Comparison of ENCODE assay signal across 8 cellular contexts in the genomic region with DNA sequence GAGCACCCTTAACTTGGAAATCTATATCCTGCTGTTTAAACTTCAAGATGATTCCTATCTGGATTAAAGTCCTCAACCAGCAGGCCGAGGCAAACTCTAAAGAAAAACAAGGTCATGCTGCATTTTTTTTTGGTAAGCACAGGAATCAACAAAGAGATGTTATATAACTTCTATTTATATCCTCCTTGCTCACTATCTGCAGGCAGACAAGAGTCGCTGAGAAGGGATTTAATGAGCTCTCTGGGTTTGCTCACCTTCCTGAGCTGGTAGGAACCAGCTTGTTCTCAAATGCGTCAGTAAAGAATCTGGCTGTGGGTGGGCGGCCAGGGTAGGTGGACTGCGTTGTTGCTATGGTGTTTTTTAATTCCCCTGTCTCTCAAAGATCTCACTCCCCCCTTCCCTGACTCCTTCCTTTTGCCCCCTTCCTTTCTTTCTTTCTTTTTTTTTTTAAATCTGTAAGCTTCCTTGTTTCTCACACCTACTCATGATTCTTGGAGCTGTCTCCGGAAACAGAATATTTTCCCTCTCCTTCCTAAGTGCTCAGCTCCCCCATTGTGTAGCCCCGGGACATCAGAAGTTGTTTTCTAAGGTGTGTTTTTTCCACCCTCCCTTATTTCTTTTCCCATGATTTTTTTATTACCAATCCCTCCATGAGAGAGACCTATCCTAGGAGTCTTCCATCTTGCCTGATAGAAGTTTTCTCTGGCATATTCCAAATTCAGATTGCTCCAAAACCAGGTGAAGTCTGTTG.
DNase-seq lines count a peak whose midpoint lies in the region; ATAC-seq and TF ChIP-seq lines count a peak whose summit lies in the region.

No MANE protein-coding gene starts in this region.

- H3K9ac ChIP-seq in BLaER1 treated with 17β-estradiol and CSF1 and Interleukin-3, amounts not matched to agents 10 nM and 100 nM: peak overlapping the region in 3 of 11 experiments; percentile 45 to 69 (median 68); a peak in 5 of 22 replicates
- H3K9ac ChIP-seq in endodermal cell (ENCODE audit: extremely low read depth, low read length, poor library complexity, severe bottlenecking) (no peak overlapping the region), PC-3 (ENCODE audit: low read length) (no peak overlapping the region)

- peak overlapping the region in 7 of 11 experiments; percentile 22 to 99 (median 90); a peak in 13 of 22 replicates for H3K4me2 ChIP-seq in BLaER1 treated with 17β-estradiol and CSF1 and Interleukin-3, amounts not matched to agents 10 nM and 100 nM
- H3K4me2 ChIP-seq in PC-3 (ENCODE audit: low read length): no peak overlapping the region

- peak in 1 of 2 experiments; percentile 39 for DNase-seq in SJSA1 (ENCODE audit: low read depth in 1 of 2, low spot score in 2 of 2)
- no peak for DNase-seq in endodermal cell
- DNase-seq in naive thymus-derived CD4-positive, alpha-beta T cell: peak in 1 of 9 donors; percentile 32
- DNase-seq in retina: no peak
- no peak for DNase-seq in HAP-1 (ENCODE audit: low spot score in 2 of 2)
- no peak for DNase-seq in PC-3

- H3K4me1 ChIP-seq in BLaER1 treated with 17β-estradiol and CSF1 and Interleukin-3, amounts not matched to agents 10 nM and 100 nM: peaks cover 13 to 62% (median 29%) of the 10 kb centered on the region in 10 experiments; a peak in 19 of 20 replicates
- H3K4me1 ChIP-seq in SJSA1 (replicated peaks): peaks cover 37% of the 10 kb centered on the region
- peaks cover 10% of the 10 kb centered on the region for H3K4me1 ChIP-seq in endodermal cell (ENCODE audit: control insufficient read depth, insufficient read depth, low read length)
- H3K4me1 ChIP-seq in naive thymus-derived CD4-positive, alpha-beta T cell (ENCODE audit: control insufficient read depth in 2 of 2, insufficient read depth in 2 of 2, low read length in 2 of 2): peaks cover 0 to 4% of the 10 kb centered on the region in 2 donors
- no peaks in the 10 kb centered on the region for H3K4me1 ChIP-seq in HAP-1
- H3K4me1 ChIP-seq in PC-3 (ENCODE audit: insufficient read depth, low read length): peaks cover 12% of the 10 kb centered on the region

- no TSS peak for BruUV-seq in PC-3 (replicated peaks; lab: Mats Ljungman, UMichigan)

- in situ Hi-C loops in HAP-1 (cut with MboI; ENCODE audit: low sequenced_read_pairs): no loop called here

- peak overlapping the region in 4 of 11 experiments; percentile 53 to 72 (median 62); a peak in 7 of 22 replicates for H3K27ac ChIP-seq in BLaER1 treated with 17β-estradiol and CSF1 and Interleukin-3, amounts not matched to agents 10 nM and 100 nM
- H3K27ac ChIP-seq in SJSA1 (peak overlapping the region; percentile 55; the same call in 1 of the 2 replicates), endodermal cell (ENCODE audit: low read depth, low read length) (no peak overlapping the region), PC-3 (ENCODE audit: low read length) (no peak overlapping the region)
- H3K27ac ChIP-seq in naive thymus-derived CD4-positive, alpha-beta T cell (ENCODE audit: low read depth, low read length): no peak overlapping the region

- H3K27ac Mint-ChIP-seq in endodermal cell: peak overlapping the region; percentile 34
- peak overlapping the region in 1 of 9 donors; percentile 88 for H3K27ac Mint-ChIP-seq in naive thymus-derived CD4-positive, alpha-beta T cell

- peaks cover 25% of the 10 kb centered on the region for H3K27me3 Mint-ChIP-seq in endodermal cell (ENCODE audit: insufficient read depth)
- no peaks in the 10 kb centered on the region for H3K27me3 Mint-ChIP-seq in naive thymus-derived CD4-positive, alpha-beta T cell

- H3F3A ChIP-seq in PC-3 (ENCODE audit: low read length, unreplicated experiment): no peaks in the 10 kb centered on the region

- H3K4me1 Mint-ChIP-seq in endodermal cell: peaks cover 37% of the 10 kb centered on the region
- H3K4me1 Mint-ChIP-seq in naive thymus-derived CD4-positive, alpha-beta T cell: peaks cover 12 to 64% (median 18%) of the 10 kb centered on the region in 7 donors

- H2AFZ ChIP-seq in PC-3 (ENCODE audit: low read length): no peak overlapping the region

- no peaks in the 10 kb centered on the region for H3K36me3 Mint-ChIP-seq in endodermal cell (ENCODE audit: low read depth)
- peaks cover 20 to 71% (median 48%) of the 10 kb centered on the region in 5 donors for H3K36me3 Mint-ChIP-seq in naive thymus-derived CD4-positive, alpha-beta T cell

- no peak for TF ChIP-seq CTCF in endodermal cell (conservative IDR thresholded peaks at IDR 0.05)
- no peak for TF ChIP-seq CTCF in PC-3 (conservative IDR thresholded peaks at IDR 0.05; ENCODE audit: low read depth, low read length)

- H3K27me3 ChIP-seq in BLaER1 treated with 17β-estradiol and CSF1 and Interleukin-3, amounts not matched to agents 10 nM and 100 nM: no peaks in the 10 kb centered on the region
- H3K27me3 ChIP-seq in SJSA1 (replicated peaks) (no peaks in the 10 kb centered on the region), endodermal cell (ENCODE audit: control insufficient read depth, insufficient read depth, low read length, poor library complexity, severe bottlenecking) (peaks cover 4% of the 10 kb centered on the region), HAP-1 (ENCODE audit: low read depth) (no peaks in the 10 kb centered on the region), PC-3 (ENCODE audit: low read length) (no peaks in the 10 kb centered on the region)
- no peaks in the 10 kb centered on the region for H3K27me3 ChIP-seq in naive thymus-derived CD4-positive, alpha-beta T cell (ENCODE audit: control insufficient read depth in 2 of 2, insufficient read depth in 2 of 2, low read length in 2 of 2)

- H3K9me2 ChIP-seq in PC-3 (replicated peaks; ENCODE audit: low read length): no peaks in the 10 kb centered on the region

- H3K4me3 Mint-ChIP-seq in endodermal cell: no peak overlapping the region
- H3K4me3 Mint-ChIP-seq in naive thymus-derived CD4-positive, alpha-beta T cell: peak overlapping the region in 2 of 10 donors; percentile 49 to 51

- peaks cover 0 to 48% (median 19%) of the 10 kb centered on the region in 11 experiments; a peak in 14 of 22 replicates for H3K36me3 ChIP-seq in BLaER1 treated with 17β-estradiol and CSF1 and Interleukin-3, amounts not matched to agents 10 nM and 100 nM
- H3K36me3 ChIP-seq in SJSA1 (no peaks in the 10 kb centered on the region), endodermal cell (ENCODE audit: control insufficient read depth, insufficient read depth, low read length) (no peaks in the 10 kb centered on the region), HAP-1 (replicated peaks) (no peaks in the 10 kb centered on the region), PC-3 (ENCODE audit: low read depth, low read length) (no peaks in the 10 kb centered on the region)
- peaks cover 0 to 27% (median 6%) of the 10 kb centered on the region in 3 experiments for H3K36me3 ChIP-seq in naive thymus-derived CD4-positive, alpha-beta T cell (ENCODE audit: control insufficient read depth in 2 of 3, insufficient read depth in 3 of 3, low read length in 3 of 3)

- H3K9me3 ChIP-seq in BLaER1 treated with 17β-estradiol and CSF1 and Interleukin-3, amounts not matched to agents 10 nM and 100 nM (replicated peaks in 1 of 11): peaks cover 0 to 12% (median 0%) of the 10 kb centered on the region in 11 experiments; a peak in 2 of 22 replicates
- H3K9me3 ChIP-seq in SJSA1 (replicated peaks) (no peaks in the 10 kb centered on the region), endodermal cell (ENCODE audit: control insufficient read depth, low read length) (no peaks in the 10 kb centered on the region), HAP-1 (no peaks in the 10 kb centered on the region), PC-3 (ENCODE audit: low read length) (no peaks in the 10 kb centered on the region)
- no peaks in the 10 kb centered on the region for H3K9me3 ChIP-seq in naive thymus-derived CD4-positive, alpha-beta T cell (ENCODE audit: control insufficient read depth in 2 of 3, low read length in 3 of 3)

- ATAC-seq in naive thymus-derived CD4-positive, alpha-beta T cell: peak; percentile 47
- no peak for ATAC-seq in GM21576 (IDR thresholded peaks at IDR 0.05; ENCODE audit: unreplicated experiment)
- ATAC-seq in PC-3: no peak

- intact Hi-C loops in naive thymus-derived CD4-positive, alpha-beta T cell (cut with micrococcal nuclease): no loop called here
- intact Hi-C loops in PC-3 (cut with micrococcal nuclease): no loop called here

- WGBS in endodermal cell (ENCODE audit: insufficient coverage in 1 of 2, insufficient read length in 1 of 2), 2 experiments: 74 to 81% methylated on average over 4 to 7 of the region's 7 CpGs

- POLR2A ChIA-PET in naive thymus-derived CD4-positive, alpha-beta T cell (lab: Charles Lee): interaction anchor here (0.6 kb wide), 1 partner anchor 319 kb away, joined by 3 read pairs; no protein-coding TSS in a partner anchor
- POLR2A ChIA-PET in PC-3 (lab: Charles Lee; ENCODE audit: unreplicated experiment): interaction anchor here (0.5 to 0.8 kb wide), 2 partner anchors 33 to 45 kb away, joined by 3 to 7 read pairs; no protein-coding TSS in a partner anchor

- CTCF ChIA-PET in naive thymus-derived CD4-positive, alpha-beta T cell (lab: Charles Lee): interaction anchor here (0.8 kb wide), 1 partner anchor 8 kb away, joined by 5 read pairs; no protein-coding TSS in a partner anchor
- CTCF ChIA-PET in PC-3 (lab: Charles Lee): no interaction called here

- H4K20me1 ChIP-seq in BLaER1 treated with 17β-estradiol and CSF1 and Interleukin-3, amounts not matched to agents 10 nM and 100 nM: no peaks in the 10 kb centered on the region
- H4K20me1 ChIP-seq in PC-3 (ENCODE audit: low read length): no peaks in the 10 kb centered on the region

- no peaks in the 10 kb centered on the region for H3K79me2 ChIP-seq in PC-3 (ENCODE audit: low read length)

- H3K9me3 Mint-ChIP-seq in endodermal cell: no peaks in the 10 kb centered on the region
- H3K9me3 Mint-ChIP-seq in naive thymus-derived CD4-positive, alpha-beta T cell: peaks cover 0 to 9% (median 0%) of the 10 kb centered on the region in 11 donors

- H3K4me3 ChIP-seq in BLaER1 treated with 17β-estradiol and CSF1 and Interleukin-3, amounts not matched to agents 10 nM and 100 nM: peak overlapping the region in 3 of 10 experiments; percentile 4 to 32 (median 29); a peak in 2 of 20 replicates
- H3K4me3 ChIP-seq in SJSA1 (no peak overlapping the region), endodermal cell (ENCODE audit: low read length) (no peak overlapping the region), HAP-1 (no peak overlapping the region), PC-3 (ENCODE audit: low read length) (no peak overlapping the region)
- no peak overlapping the region for H3K4me3 ChIP-seq in naive thymus-derived CD4-positive, alpha-beta T cell (ENCODE audit: low read length)
